In genomic region chr3:125374501-125374995, GRCh38 we compare ENCODE assay signal across 8 cellular contexts. TPM values are rescaled to one million over a fixed set of nuclear protein-coding genes. Genes with fewer than 3 reads are reported as not detected.
DNase-seq lines count a peak whose midpoint lies in the region; ATAC-seq and TF ChIP-seq lines count a peak whose summit lies in the region.

No MANE protein-coding gene starts in this region.

- H3K27me3 ChIP-seq in DOHH2 (ENCODE audit: control insufficient read depth, low read length), result no peaks in the 10 kb centered on the region

- peaks cover 22% of the 10 kb centered on the region for H3K4me1 ChIP-seq in DOHH2 (ENCODE audit: control insufficient read depth, low read length)

- no peak for TF ChIP-seq CTCF in DOHH2 (IDR thresholded peaks at IDR 0.05; ENCODE audit: low read depth, low read length, poor library complexity, severe bottlenecking)
- TF ChIP-seq CTCF in activated CD8-positive, alpha-beta T cell treated with anti-CD3 and anti-CD28 coated beads for 36 hours (IDR thresholded peaks at IDR 0.05), result no peak
- TF ChIP-seq CTCF in epithelial cell of esophagus (IDR thresholded peaks at IDR 0.05; ENCODE audit: insufficient read depth, low read depth, low read length, missing control alignments), result no peak
- no peak for TF ChIP-seq CTCF in mesothelial cell of epicardium (IDR thresholded peaks at IDR 0.05; ENCODE audit: unreplicated experiment)

- peaks cover 67% of the 10 kb centered on the region for H3K79me2 ChIP-seq in DOHH2 (ENCODE audit: control insufficient read depth, low read length)

- POLR2A ChIA-PET in activated CD8-positive, alpha-beta T cell treated with anti-CD3 and anti-CD28 coated beads for 36 hours (lab: Charles Lee), result interaction anchor here (0.6 to 3.4 kb wide), 7 partner anchors 8 to 339 kb away, joined by 3 to 18 read pairs (median 5); partner anchors contain the start of gene SNX4

- H3K4me2 ChIP-seq in DOHH2 (ENCODE audit: low read length), result peak overlapping the region; percentile 68

- no peaks in the 10 kb centered on the region for H3K9me2 ChIP-seq in DOHH2 (replicated peaks; ENCODE audit: control insufficient read depth, low read length)

- peak overlapping the region; percentile 81 for H3K27ac Mint-ChIP-seq in activated CD8-positive, alpha-beta T cell treated with anti-CD3 and anti-CD28 coated beads for 36 hours
- peak overlapping the region; percentile 96 for H3K27ac Mint-ChIP-seq in mesothelial cell of epicardium
- H3K27ac Mint-ChIP-seq in stimulated activated naive B cell treated with anti-CD40 and anti-IgM and Interleukin-4, amounts not matched to agents 10 μg/mL and 1 μg/mL and 100 μg/mL, for 72 hours, result peak overlapping the region; percentile 96

- H3F3A ChIP-seq in DOHH2 (ENCODE audit: control insufficient read depth, insufficient read depth), result peaks cover 4% of the 10 kb centered on the region; the same call in 1 of the 2 replicates

- H3K4me3 ChIP-seq in DOHH2 (ENCODE audit: low read length) (peak overlapping the region; percentile 84), epithelial cell of esophagus (ENCODE audit: low read length) (peak overlapping the region; percentile 89)

- H3K36me3 Mint-ChIP-seq in activated CD8-positive, alpha-beta T cell treated with anti-CD3 and anti-CD28 coated beads for 36 hours (ENCODE audit: low read depth), result peaks cover 21% of the 10 kb centered on the region
- peaks cover 9% of the 10 kb centered on the region for H3K36me3 Mint-ChIP-seq in mesothelial cell of epicardium
- peaks cover 13 to 16% of the 10 kb centered on the region in 2 donors for H3K36me3 Mint-ChIP-seq in stimulated activated naive B cell treated with anti-CD40 and anti-IgM and Interleukin-4, amounts not matched to agents 10 μg/mL and 1 μg/mL and 100 μg/mL, for 72 hours

- H3K27me3 Mint-ChIP-seq in activated CD8-positive, alpha-beta T cell treated with anti-CD3 and anti-CD28 coated beads for 36 hours, result no peaks in the 10 kb centered on the region
- H3K27me3 Mint-ChIP-seq in mesothelial cell of epicardium (ENCODE audit: low read depth), result no peaks in the 10 kb centered on the region
- no peaks in the 10 kb centered on the region for H3K27me3 Mint-ChIP-seq in stimulated activated naive B cell treated with anti-CD40 and anti-IgM and Interleukin-4, amounts not matched to agents 10 μg/mL and 1 μg/mL and 100 μg/mL, for 72 hours

- no peaks in the 10 kb centered on the region for H3K9me3 Mint-ChIP-seq in activated CD8-positive, alpha-beta T cell treated with anti-CD3 and anti-CD28 coated beads for 36 hours
- H3K9me3 Mint-ChIP-seq in mesothelial cell of epicardium, result no peaks in the 10 kb centered on the region
- H3K9me3 Mint-ChIP-seq in stimulated activated naive B cell treated with anti-CD40 and anti-IgM and Interleukin-4, amounts not matched to agents 10 μg/mL and 1 μg/mL and 100 μg/mL, for 72 hours, result no peaks in the 10 kb centered on the region

- no peaks in the 10 kb centered on the region for H3K9me3 ChIP-seq in DOHH2 (ENCODE audit: control insufficient read depth, insufficient read depth, low read length)

- peak; percentile 12 for ATAC-seq in GM21825 (IDR thresholded peaks at IDR 0.05; ENCODE audit: unreplicated experiment)
- ATAC-seq in activated CD8-positive, alpha-beta T cell treated with anti-CD3 and anti-CD28 coated beads for 36 hours, result peak; percentile 35
- peak; percentile 50 to 53 for ATAC-seq in stimulated activated naive B cell treated with anti-CD40 and anti-IgM and Interleukin-4, amounts not matched to agents 10 μg/mL and 1 μg/mL and 100 μg/mL, for 72 hours (replicated peaks)

- intact Hi-C loops in activated CD8-positive, alpha-beta T cell treated with anti-CD3 and anti-CD28 coated beads for 36 hours (cut with micrococcal nuclease), result no loop called here

- H4K20me1 ChIP-seq in DOHH2 (ENCODE audit: control insufficient read depth, insufficient read depth, low read depth, low read length), result 0 out of 2 replicates have a peak, but pooled peaks cover 9% of the 10 kb centered on the region

- H3K27ac ChIP-seq in DOHH2 (ENCODE audit: low read depth, low read length), result peak overlapping the region; percentile 48

- peak overlapping the region; percentile 90 for H3K4me3 Mint-ChIP-seq in activated CD8-positive, alpha-beta T cell treated with anti-CD3 and anti-CD28 coated beads for 36 hours
- peak overlapping the region; percentile 87 for H3K4me3 Mint-ChIP-seq in mesothelial cell of epicardium
- H3K4me3 Mint-ChIP-seq in stimulated activated naive B cell treated with anti-CD40 and anti-IgM and Interleukin-4, amounts not matched to agents 10 μg/mL and 1 μg/mL and 100 μg/mL, for 72 hours, result peak overlapping the region; percentile 94 to 96

- CTCF ChIA-PET in activated CD8-positive, alpha-beta T cell treated with anti-CD3 and anti-CD28 coated beads for 36 hours (lab: Charles Lee), result interaction anchor here (1.1 kb wide), 1 partner anchor 10 kb away, joined by 3 read pairs; no protein-coding TSS in a partner anchor

- DNase-seq in NAMALWA (ENCODE audit: low spot score), result peak; percentile 56
- peak; percentile 52 for DNase-seq in activated CD8-positive, alpha-beta T cell treated with anti-CD3 and anti-CD28 coated beads for 36 hours
- peak; percentile 36 for DNase-seq in epithelial cell of esophagus (ENCODE audit: low read depth)
- peak; percentile 37 to 64 for DNase-seq in mesothelial cell of epicardium (ENCODE audit: low spot score in 2 of 2, unreplicated experiment in 2 of 2)
- peak; percentile 21 for DNase-seq in stimulated activated naive B cell treated with anti-CD40 and anti-IgM and Interleukin-4, amounts not matched to agents 10 μg/mL and 1 μg/mL and 100 μg/mL, for 72 hours
- no peak for DNase-seq in NCI-H128 (lab: John Stamatoyannopoulos, UW; ENCODE audit: unreplicated experiment)

- peaks cover 7% of the 10 kb centered on the region; the same call in 1 of the 2 replicates for H3K36me3 ChIP-seq in DOHH2 (ENCODE audit: control insufficient read depth, low read length)

- H3K4me1 Mint-ChIP-seq in activated CD8-positive, alpha-beta T cell treated with anti-CD3 and anti-CD28 coated beads for 36 hours (ENCODE audit: low read depth), result peaks cover 33% of the 10 kb centered on the region
- H3K4me1 Mint-ChIP-seq in mesothelial cell of epicardium, result peaks cover 30% of the 10 kb centered on the region
- peaks cover 19 to 42% of the 10 kb centered on the region in 2 donors for H3K4me1 Mint-ChIP-seq in stimulated activated naive B cell treated with anti-CD40 and anti-IgM and Interleukin-4, amounts not matched to agents 10 μg/mL and 1 μg/mL and 100 μg/mL, for 72 hours

RNA-seq across cellular contexts. Expression of gene ZNF148, which starts 0.6 kb away (rescaled TPM):
- total RNA-seq in activated CD8-positive, alpha-beta T cell treated with anti-CD3 and anti-CD28 coated beads for 36 hours, result 10 to 100 TPM; 36.3 to 36.9 TPM
- total RNA-seq in mesothelial cell of epicardium, result 52.1 to 54.3 TPM (median 53.6 TPM) in 3 replicates
